In the genomic region with DNA sequence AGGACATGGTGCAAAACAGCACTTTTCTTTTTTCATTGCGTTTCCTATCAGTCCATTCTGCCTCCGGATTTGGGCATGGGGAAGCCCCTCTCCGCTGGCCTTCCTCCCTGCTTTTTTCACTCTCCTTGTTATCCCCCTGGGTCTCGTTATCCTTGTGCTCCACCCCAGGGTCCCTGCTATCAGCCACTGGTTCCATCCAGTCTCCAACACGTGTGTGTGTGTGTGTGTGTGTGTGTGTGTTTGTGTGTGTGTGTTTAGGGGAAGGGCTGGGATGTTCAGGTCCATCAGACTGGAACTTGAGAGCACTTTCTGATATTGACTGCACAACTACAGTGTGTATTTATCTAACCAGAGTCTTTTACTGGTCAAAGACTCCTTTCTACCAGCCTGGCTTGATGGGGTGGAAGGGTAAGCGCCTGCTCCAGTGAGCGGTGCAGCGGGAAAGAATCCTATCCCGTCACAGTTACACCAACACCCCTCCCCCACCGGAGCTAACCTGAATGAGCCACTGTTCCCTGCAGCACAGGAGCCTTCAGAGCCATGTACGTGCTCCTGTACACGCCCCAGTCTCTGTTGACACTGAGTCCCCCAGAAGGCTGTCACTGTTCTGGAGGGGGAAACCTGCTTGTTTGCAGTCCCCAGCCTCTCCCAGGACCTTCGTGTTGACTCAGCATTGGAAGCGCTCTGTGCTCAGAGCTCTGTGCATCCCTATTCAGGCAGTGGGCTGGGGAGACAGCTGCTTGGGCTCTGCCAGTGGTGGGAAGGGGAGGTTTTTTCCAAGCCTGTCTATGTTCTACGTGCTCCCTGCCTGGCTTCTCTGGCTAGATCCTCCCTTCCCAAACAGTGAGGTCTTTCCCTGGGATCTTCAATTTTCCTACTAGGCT, we compare ENCODE assay signal across 11 cellular contexts. TPM values are rescaled to one million over a fixed set of nuclear protein-coding genes. Genes with fewer than 3 reads are reported as not detected.
DNase-seq lines count a peak whose midpoint lies in the region; ATAC-seq, FAIRE-seq and TF ChIP-seq lines count a peak whose summit lies in the region.
"Had no signal": no experiment of that assay in that cellular context is flagged by ENCODE, and none has a peak within 500 bp of the region (broad histone marks: within the 10 kb centered on the region; RNA-seq: fewer than 3 reads in every experiment).

No MANE protein-coding gene starts in this region.

- TF ChIP-seq EP300 in SK-N-SH (IDR thresholded peaks at IDR 0.05; ENCODE audit: borderline replicate concordance in 1 of 2, low read depth in 1 of 2, low read length in 1 of 2) = no peak

- H3K4me1 Mint-ChIP-seq in activated T-cell treated with anti-CD3 and anti-CD28 coated beads, Interleukin-2, amount 50 U/mL, for 4 hours (ENCODE audit: low read depth) = no peaks in the 10 kb centered on the region
- H3K4me1 Mint-ChIP-seq in activated CD4-positive, alpha-beta T cell treated with anti-CD3 and anti-CD28 coated beads for 36 hours = no peaks in the 10 kb centered on the region

- no peaks in the 10 kb centered on the region for H3K36me3 ChIP-seq in HEK293 (ENCODE audit: control insufficient read depth in 2 of 2, insufficient read depth in 1 of 2, low read length in 2 of 2)
- H3K36me3 ChIP-seq in pancreas = no peaks in the 10 kb centered on the region
- no peaks in the 10 kb centered on the region for H3K36me3 ChIP-seq in SK-N-SH (replicated peaks in 1 of 2; ENCODE audit: control insufficient read depth in 1 of 2, insufficient read depth in 2 of 2, low read length in 1 of 2)

- H3K9me3 ChIP-seq in HEK293 (ENCODE audit: control insufficient read depth, insufficient read depth, low read depth, low read length) (no peaks in the 10 kb centered on the region), pancreas (no peaks in the 10 kb centered on the region), SK-N-SH (no peaks in the 10 kb centered on the region)

- H3K27me3 Mint-ChIP-seq in activated T-cell treated with anti-CD3 and anti-CD28 coated beads, Interleukin-2, amount 50 U/mL, for 4 hours (ENCODE audit: low read depth) = peaks cover 33% of the 10 kb centered on the region
- peaks cover 16% of the 10 kb centered on the region for H3K27me3 Mint-ChIP-seq in activated CD4-positive, alpha-beta T cell treated with anti-CD3 and anti-CD28 coated beads for 36 hours

- intact Hi-C loops in pancreas (cut with DNase I) = no loop called here
- intact Hi-C loops in activated CD4-positive, alpha-beta T cell treated with anti-CD3 and anti-CD28 coated beads for 36 hours (cut with DNase I, micrococcal nuclease) = no loop called here

- CTCF ChIA-PET in HEK293 (lab: Yijun Ruan, JAX) = interaction anchor here (0.7 to 1.9 kb wide), 6 partner anchors 16 to 146 kb away, joined by 3 to 8 read pairs (median 4); no protein-coding TSS in a partner anchor
- CTCF ChIA-PET in activated CD4-positive, alpha-beta T cell treated with anti-CD3 and anti-CD28 coated beads for 36 hours (lab: Charles Lee) = interaction anchor here (1.0 to 1.9 kb wide), 3 partner anchors 16 to 35 kb away, joined by 3 to 5 read pairs (median 3); no protein-coding TSS in a partner anchor
- CTCF ChIA-PET in SK-N-SH (lab: Yijun Ruan, JAX) = interaction anchor here (0.6 to 1.6 kb wide), 12 partner anchors 14 to 174 kb away, joined by 3 to 6 read pairs (median 4); partner anchors contain the start of genes CHPF and STK11IP

- no peaks in the 10 kb centered on the region for H3K36me3 Mint-ChIP-seq in activated T-cell treated with anti-CD3 and anti-CD28 coated beads, Interleukin-2, amount 50 U/mL, for 4 hours (ENCODE audit: insufficient read depth)
- no peaks in the 10 kb centered on the region for H3K36me3 Mint-ChIP-seq in activated CD4-positive, alpha-beta T cell treated with anti-CD3 and anti-CD28 coated beads for 36 hours (ENCODE audit: low read depth)

- no peak for TF ChIP-seq RAD21 in SK-N-SH (IDR thresholded peaks at IDR 0.05; ENCODE audit: low read length)

- peaks cover 5% of the 10 kb centered on the region for H3K4me1 ChIP-seq in HEK293 (ENCODE audit: control insufficient read depth, insufficient read depth, low read length)
- peaks cover 4% of the 10 kb centered on the region for H3K4me1 ChIP-seq in foreskin keratinocyte
- peaks cover 0 to 10% (median 0%) of the 10 kb centered on the region in 3 donors for H3K4me1 ChIP-seq in pancreas
- peaks cover under 1 to 8% of the 10 kb centered on the region in 2 experiments; a peak in 1 of 4 replicates for H3K4me1 ChIP-seq in SK-N-SH (ENCODE audit: control insufficient read depth in 1 of 2, insufficient read depth in 2 of 2, low read depth in 1 of 2, low read length in 1 of 2)

- H2AFZ ChIP-seq in SK-N-SH (ENCODE audit: low read depth) = no peak overlapping the region

- H3F3A ChIP-seq in SK-N-SH (replicated peaks; ENCODE audit: insufficient read depth) = peaks cover 6% of the 10 kb centered on the region

- DNase-seq in NCI-H2227 treated with DMSO at 0.1 percent for 48 hours (lab: John Stamatoyannopoulos, UW) (peak; percentile 87), foreskin keratinocyte (peak in 1 of 2 donors; percentile 15), pancreas (peak in 2 of 6 donors; percentile 51 to 65), CD1c-positive myeloid dendritic cell (ENCODE audit: extremely low spot score) (no peak), SK-N-SH (no peak)
- DNase-seq in activated T-cell treated with anti-CD3 and anti-CD28 coated beads, Interleukin-2, amount 50 U/mL, for 4 hours = no peak
- no peak for DNase-seq in activated CD4-positive, alpha-beta T cell treated with anti-CD3 and anti-CD28 coated beads for 36 hours
- DNase-seq: MV-4-11 had no signal

- H3K4me3 ChIP-seq in HEK293 (ENCODE audit: low read depth, low read length) (no peak overlapping the region), pancreas (no peak overlapping the region), SK-N-SH (ENCODE audit: low read depth in 2 of 2, low read length in 1 of 2) (no peak overlapping the region)

- peak overlapping the region; percentile 49; the same call in 1 of the 2 replicates for H3K27ac ChIP-seq in HEK293 (ENCODE audit: extremely low read depth, low read depth, low read length)
- H3K27ac ChIP-seq in foreskin keratinocyte = no peak overlapping the region
- H3K27ac ChIP-seq in pancreas = no peak overlapping the region
- H3K27ac ChIP-seq in SK-N-SH (ENCODE audit: low read depth in 2 of 2, low read length in 1 of 2) = no peak overlapping the region

- no peak overlapping the region for H3K4me2 ChIP-seq in SK-N-SH

- no peaks in the 10 kb centered on the region for H3K27me3 ChIP-seq in foreskin keratinocyte
- no peaks in the 10 kb centered on the region for H3K27me3 ChIP-seq in pancreas
- peaks cover 7% of the 10 kb centered on the region; the same call in 1 of the 2 replicates for H3K27me3 ChIP-seq in SK-N-SH (ENCODE audit: insufficient read depth)

- H3K9me3 Mint-ChIP-seq in activated T-cell treated with anti-CD3 and anti-CD28 coated beads, Interleukin-2, amount 50 U/mL, for 4 hours = no peaks in the 10 kb centered on the region
- H3K9me3 Mint-ChIP-seq in activated CD4-positive, alpha-beta T cell treated with anti-CD3 and anti-CD28 coated beads for 36 hours (ENCODE audit: low read depth) = no peaks in the 10 kb centered on the region
- H3K9me3 Mint-ChIP-seq: T-helper 1 cell treated with Interleukin-12 subunit alpha and Interleukin-12 subunit beta and Interleukin-4 antibody, amounts not matched to agents 30 μg/mL and 1 μg/mL, for 36 hours had no signal

- no peaks in the 10 kb centered on the region for H4K20me1 ChIP-seq in SK-N-SH (ENCODE audit: insufficient read depth)

- no peak for TF ChIP-seq CTCF in HEK293 (tag by site-specific recombination; IDR thresholded peaks at IDR 0.05)
- no peak for TF ChIP-seq CTCF in foreskin keratinocyte (conservative IDR thresholded peaks at IDR 0.05)
- no peak for TF ChIP-seq CTCF in pancreas (IDR thresholded peaks at IDR 0.05)
- TF ChIP-seq CTCF in SK-N-SH (IDR thresholded peaks at IDR 0.05) = no peak

- H3K9ac ChIP-seq in SK-N-SH = no peak overlapping the region

- no peak overlapping the region for H3K27ac Mint-ChIP-seq in activated CD4-positive, alpha-beta T cell treated with anti-CD3 and anti-CD28 coated beads for 36 hours
- H3K27ac Mint-ChIP-seq: T-helper 1 cell treated with Interleukin-12 subunit alpha and Interleukin-12 subunit beta and Interleukin-4 antibody, amounts not matched to agents 30 μg/mL and 1 μg/mL, for 36 hours had no signal

- H3K4me3 Mint-ChIP-seq in activated T-cell treated with anti-CD3 and anti-CD28 coated beads, Interleukin-2, amount 50 U/mL, for 4 hours = no peak overlapping the region
- H3K4me3 Mint-ChIP-seq in activated CD4-positive, alpha-beta T cell treated with anti-CD3 and anti-CD28 coated beads for 36 hours = no peak overlapping the region
- H3K4me3 Mint-ChIP-seq: T-helper 1 cell treated with Interleukin-12 subunit alpha and Interleukin-12 subunit beta and Interleukin-4 antibody, amounts not matched to agents 30 μg/mL and 1 μg/mL, for 36 hours had no signal

- ATAC-seq in foreskin keratinocyte (peak; percentile 43), pancreas (peak in 3 of 4 donors; percentile 32 to 52 (median 46))
- ATAC-seq in activated T-cell treated with anti-CD3 and anti-CD28 coated beads, Interleukin-2, amount 50 U/mL, for 4 hours = no peak
- ATAC-seq in activated CD4-positive, alpha-beta T cell treated with anti-CD3 and anti-CD28 coated beads for 36 hours = no peak

- no peaks in the 10 kb centered on the region for H3K9me2 ChIP-seq in SK-N-SH

- 46 to 50% methylated on average over 15 of the region's 15 CpGs for WGBS in pancreas, 2 donors
- 59% methylated on average over 13 of the region's 15 CpGs for WGBS in SK-N-SH (ENCODE audit: low lambda C conversion rate)

- POLR2A ChIA-PET in HEK293 (lab: Yijun Ruan, JAX) (interaction anchor here (1.0 to 1.2 kb wide), 3 partner anchors 10 to 20 kb away, joined by 3 to 4 read pairs (median 4); no protein-coding TSS in a partner anchor), SK-N-SH (lab: Yijun Ruan, JAX) (interaction anchor here (0.9 to 1.0 kb wide), 2 partner anchors 20 to 21 kb away, joined by 3 read pairs; partner anchors contain the start of gene STK11IP)
- POLR2A ChIA-PET in activated CD4-positive, alpha-beta T cell treated with anti-CD3 and anti-CD28 coated beads for 36 hours (lab: Charles Lee) = interaction anchor here (0.6 to 0.7 kb wide), 2 partner anchors 26 to 77 kb away, joined by 3 read pairs; no protein-coding TSS in a partner anchor

- no peak for FAIRE-seq in pancreas (lab: Jason Lieb, UNC)

- no peaks in the 10 kb centered on the region for H3K79me2 ChIP-seq in SK-N-SH (ENCODE audit: insufficient read depth)

RNA-seq across cellular contexts. Expression of gene INHA, which starts 4.6 kb away (rescaled TPM):
- total RNA-seq in foreskin keratinocyte (0.11 and 0.14 TPM in 2 replicates), pancreas (1 to 10 TPM in 5 of 6 donors, under 1 TPM in 1; 0.94 to 8.9 (median 3.9) TPM)
- polyA plus RNA-seq in foreskin keratinocyte (0.14 and 0.19 TPM in 2 replicates), pancreas (1 to 10 TPM; 3.5 to 4.1 TPM), SK-N-SH (2012; rRNA removed) (1.2 and 1.6 TPM in 2 replicates)
- total RNA-seq in activated T-cell treated with anti-CD3 and anti-CD28 coated beads, Interleukin-2, amount 50 U/mL, for 4 hours = not detected
- total RNA-seq in activated CD4-positive, alpha-beta T cell treated with anti-CD3 and anti-CD28 coated beads for 36 hours = not detected
- 0.10 and 0.22 TPM in 2 replicates for polyA plus RNA-seq in SK-N-SH (2012; cell fraction: cytosol; rRNA removed)
- 13.8 and 15.1 TPM in 2 replicates for polyA plus RNA-seq in SK-N-SH (2012; cell fraction: nucleus; rRNA removed)
- total RNA-seq: glomerular endothelial cell had no signal

RNA-seq across cellular contexts. Expression of gene OBSL1, which starts 5.4 kb away (rescaled TPM):
- total RNA-seq in foreskin keratinocyte (32.0 and 33.7 TPM in 2 replicates), pancreas (10 to 100 TPM; 54.7 to 94.5 (median 68.2) TPM)
- polyA plus RNA-seq in foreskin keratinocyte (32.4 and 36.3 TPM in 2 replicates), pancreas (100 to 1,000 TPM; 270 to 332 TPM), SK-N-SH (2012; rRNA removed) (70.9 and 93.0 TPM in 2 replicates)
- 1 to 10 TPM in 1 of 3 donors, under 1 TPM in 2; 0.37 to 1.1 (median 0.60) TPM for total RNA-seq in activated T-cell treated with anti-CD3 and anti-CD28 coated beads, Interleukin-2, amount 50 U/mL, for 4 hours
- total RNA-seq in activated CD4-positive, alpha-beta T cell treated with anti-CD3 and anti-CD28 coated beads for 36 hours = 1 to 10 TPM; 1.0 to 1.9 TPM
- polyA plus RNA-seq in SK-N-SH (2012; cell fraction: cytosol; rRNA removed) = 27.1 and 45.0 TPM in 2 replicates
- 274 and 319 TPM in 2 replicates for polyA plus RNA-seq in SK-N-SH (2012; cell fraction: nucleus; rRNA removed)

RNA-seq across cellular contexts. Expression of gene STK11IP, which starts 20.9 kb away (rescaled TPM):
- total RNA-seq in foreskin keratinocyte (20.0 and 20.9 TPM in 2 replicates), pancreas (10 to 100 TPM in 5 of 6 donors, 1 to 10 TPM in 1; 9.0 to 22.6 (median 12.2) TPM)
- polyA plus RNA-seq in foreskin keratinocyte (16.2 and 16.4 TPM in 2 replicates), pancreas (10 to 100 TPM; 39.2 to 43.8 TPM), SK-N-SH (2012; rRNA removed) (22.1 and 22.9 TPM in 2 replicates)
- 10 to 100 TPM; 32.4 to 37.1 (median 36.0) TPM for total RNA-seq in activated T-cell treated with anti-CD3 and anti-CD28 coated beads, Interleukin-2, amount 50 U/mL, for 4 hours
- 10 to 100 TPM; 23.5 to 26.1 TPM for total RNA-seq in activated CD4-positive, alpha-beta T cell treated with anti-CD3 and anti-CD28 coated beads for 36 hours
- 4.1 and 5.5 TPM in 2 replicates for polyA plus RNA-seq in SK-N-SH (2012; cell fraction: cytosol; rRNA removed)
- 141 and 185 TPM in 2 replicates for polyA plus RNA-seq in SK-N-SH (2012; cell fraction: nucleus; rRNA removed)

RNA-seq across cellular contexts. Expression of gene TMEM198, which starts 32.9 kb away (rescaled TPM):
- 1.0 and 1.2 TPM in 2 replicates for total RNA-seq in foreskin keratinocyte
- polyA plus RNA-seq in foreskin keratinocyte = 1.2 and 1.3 TPM in 2 replicates
- 1 to 10 TPM; 2.6 to 7.1 (median 5.1) TPM for total RNA-seq in pancreas
- 10 to 100 TPM in 1 of 2 donors, 1 to 10 TPM in 1; 9.0 to 13.3 TPM for polyA plus RNA-seq in pancreas
- total RNA-seq in activated T-cell treated with anti-CD3 and anti-CD28 coated beads, Interleukin-2, amount 50 U/mL, for 4 hours = 1 to 10 TPM; 3.6 to 4.8 (median 4.3) TPM
- 1 to 10 TPM; 2.4 to 2.7 TPM for total RNA-seq in activated CD4-positive, alpha-beta T cell treated with anti-CD3 and anti-CD28 coated beads for 36 hours
- polyA plus RNA-seq in SK-N-SH (2012; rRNA removed) = 4.7 and 7.0 TPM in 2 replicates
- polyA plus RNA-seq in SK-N-SH (2012; cell fraction: cytosol; rRNA removed) = 1.0 and 1.7 TPM in 2 replicates
- polyA plus RNA-seq in SK-N-SH (2012; cell fraction: nucleus; rRNA removed) = 43.9 and 63.2 TPM in 2 replicates

RNA-seq across cellular contexts. Expression of gene CHPF, which starts 33.1 kb away (rescaled TPM):
- total RNA-seq in foreskin keratinocyte = 93.1 and 105 TPM in 2 replicates
- 117 and 130 TPM in 2 replicates for polyA plus RNA-seq in foreskin keratinocyte
- total RNA-seq in pancreas = 100 to 1,000 TPM in 1 of 6 donors, 10 to 100 TPM in 5; 55.1 to 105 (median 68.5) TPM
- 10 to 100 TPM; 63.4 to 83.3 TPM for polyA plus RNA-seq in pancreas
- 10 to 100 TPM; 38.3 to 42.0 (median 40.3) TPM for total RNA-seq in activated T-cell treated with anti-CD3 and anti-CD28 coated beads, Interleukin-2, amount 50 U/mL, for 4 hours
- 10 to 100 TPM; 14.1 to 17.1 TPM for total RNA-seq in activated CD4-positive, alpha-beta T cell treated with anti-CD3 and anti-CD28 coated beads for 36 hours
- polyA plus RNA-seq in SK-N-SH (2012; rRNA removed) = 119 and 141 TPM in 2 replicates
- polyA plus RNA-seq in SK-N-SH (2012; cell fraction: cytosol; rRNA removed) = 65.6 and 129 TPM in 2 replicates
- 113 and 151 TPM in 2 replicates for polyA plus RNA-seq in SK-N-SH (2012; cell fraction: nucleus; rRNA removed)

Comparison
In these comparisons a context has a peak if more than half of its experiments do, and no peak if none do; other contexts are left out.
1. ATAC-seq: peak in foreskin keratinocyte (single experiment) and pancreas (3 of 4); none in activated T-cell treated with anti-CD3 and anti-CD28 coated beads, Interleukin-2, amount 50 U/mL, for 4 hours (0 of 2) and activated CD4-positive, alpha-beta T cell treated with anti-CD3 and anti-CD28 coated beads for 36 hours (single experiment).
2. RNA of gene OBSL1, which starts 5.4 kb away (total RNA-seq): 54.7 to 94.5 TPM in pancreas and 32.0 to 33.7 TPM in foreskin keratinocyte; 1.0 to 1.9 TPM in activated CD4-positive, alpha-beta T cell treated with anti-CD3 and anti-CD28 coated beads for 36 hours and 0.37 to 1.1 TPM in activated T-cell treated with anti-CD3 and anti-CD28 coated beads, Interleukin-2, amount 50 U/mL, for 4 hours; every median in the first group is over 10 times any median in the second.